30 cellular contexts compared by ENCODE assay signal in the genomic region with DNA sequence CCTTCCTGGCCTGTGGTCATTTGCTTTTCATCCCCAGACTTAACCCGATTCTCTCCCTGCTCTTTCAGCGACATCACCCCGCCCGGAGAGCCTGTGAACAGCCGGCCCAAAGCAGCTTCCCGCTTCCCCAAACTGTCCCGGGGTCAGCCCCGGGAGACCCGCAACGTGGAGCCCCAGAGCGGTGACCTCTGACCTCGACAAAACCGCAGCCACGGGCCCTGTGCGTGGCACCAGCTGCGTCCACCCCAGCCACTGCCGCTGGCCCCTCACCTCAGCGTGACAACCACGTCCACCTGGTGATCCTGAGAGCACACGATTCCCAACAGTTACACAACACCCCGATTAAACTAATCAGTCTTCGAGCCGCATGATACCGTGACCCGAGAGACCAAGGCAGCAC.
"Had no signal": no experiment of that assay in that cellular context is flagged by ENCODE, and none has a peak within 500 bp of the region (broad histone marks: within the 10 kb centered on the region; RNA-seq: fewer than 3 reads in every experiment).

No MANE protein-coding gene starts in this region.

- H3K9me3 ChIP-seq: ascending aorta, gastrocnemius medialis, left ventricle myocardium inferior, mucosa of descending colon, pancreas, psoas muscle had no signal

- ATAC-seq: effector memory CD8-positive, alpha-beta T cell; gastrocnemius medialis; mucosa of descending colon; pancreas; psoas muscle; T-cell had no signal

- H3K36me3 ChIP-seq: cardiac muscle cell, gastrocnemius medialis, pancreas had no signal

- H3K4me1 ChIP-seq: ascending aorta, gastrocnemius medialis, left ventricle myocardium inferior, pancreas, psoas muscle, tibial nerve had no signal

- H3K4me1 Mint-ChIP-seq: brain had no signal

- FAIRE-seq: islet of Langerhans, pancreas had no signal

- H3K27ac ChIP-seq: ascending aorta, cardiac muscle cell, coronary artery, dorsolateral prefrontal cortex, gastrocnemius medialis, left ventricle myocardium inferior, pancreas, psoas muscle, tibial nerve had no signal

- H3K4me2 ChIP-seq: smooth muscle cell had no signal

- H3K27me3 Mint-ChIP-seq: activated naive CD8-positive, alpha-beta T cell treated with anti-CD3 and anti-CD28 coated beads for 36 hours; activated T-cell treated with anti-CD3 and anti-CD28 coated beads, Interleukin-2, amount 50 U/mL, for 24 hours; brain; effector memory CD8-positive, alpha-beta T cell; T-cell had no signal

- H3K4me3 Mint-ChIP-seq: activated naive CD8-positive, alpha-beta T cell treated with anti-CD3 and anti-CD28 coated beads for 36 hours; activated T-cell treated with anti-CD3 and anti-CD28 coated beads, Interleukin-2, amount 50 U/mL, for 24 hours; brain; effector memory CD8-positive, alpha-beta T cell; nephron; T-cell; T-helper 2 cell treated with Interferon-gamma antibody and Interleukin-4, amounts not matched to agents 5 μg/mL and 100 μg/mL, for 36 hours had no signal

- H3K27me3 ChIP-seq: ascending aorta, cardiac muscle cell, dorsolateral prefrontal cortex, gastrocnemius medialis, pancreas, tibial nerve had no signal

- DNase-seq: activated CD4-positive, alpha-beta T cell treated with anti-CD3 and anti-CD28 coated beads for 4 hours; activated CD4-positive, alpha-beta T cell treated with anti-CD3 and anti-CD28 coated beads, Interleukin-2, amount 50 U/mL, for 48 hours; activated CD4-positive, CD25-positive, alpha-beta regulatory T cell; activated CD8-positive, alpha-beta memory T cell treated with anti-CD3 and anti-CD28 coated beads, Interleukin-2, amount 50 U/mL, for 48 hours; activated naive CD8-positive, alpha-beta T cell treated with anti-CD3 and anti-CD28 coated beads for 36 hours; activated T-cell treated with anti-CD3 and anti-CD28 coated beads, Interleukin-2, amount 50 U/mL, for 24 hours; dorsolateral prefrontal cortex; effector memory CD8-positive, alpha-beta T cell; erythroblast; gastrocnemius medialis; glutamatergic neuron; left ventricle myocardium inferior; mucosa of descending colon; pancreas; psoas muscle; stimulated activated CD4-positive, alpha-beta T cell treated with anti-CD3 and anti-CD28 coated beads, Interleukin-15, amount 100 ng/mL, for 24 hours; stimulated activated CD4-positive, alpha-beta T cell treated with anti-CD3 and anti-CD28 coated beads, Interleukin-2, amount 100 ng/mL, for 24 hours; stimulated activated naive CD4-positive, alpha-beta T cell treated with Interleukin-2 at 50 U/mL for 16 hours; T-cell had no signal

- H3K27ac Mint-ChIP-seq: activated T-cell treated with anti-CD3 and anti-CD28 coated beads, Interleukin-2, amount 50 U/mL, for 24 hours; activated T-helper 2 cell treated with anti-CD3 and anti-CD28 coated beads, Interferon-gamma antibody, Interleukin-2, Interleukin-4, amounts not matched to agents 10 μg/mL and 5 μg/mL and 100 μg/mL, durations not matched to agents 14 hours and 24 hours and 36 hours; brain; effector memory CD8-positive, alpha-beta T cell; nephron; T-helper 2 cell treated with Interferon-gamma antibody and Interleukin-4, amounts not matched to agents 5 μg/mL and 100 μg/mL, for 36 hours had no signal

- H3K4me3 ChIP-seq: ascending aorta, cardiac muscle cell, coronary artery, dorsolateral prefrontal cortex, gastrocnemius medialis, left ventricle myocardium inferior, lung, mucosa of descending colon, pancreas, psoas muscle, smooth muscle cell, tibial nerve had no signal
